Comparison of ENCODE assay signal across 31 cellular contexts in the genomic region with DNA sequence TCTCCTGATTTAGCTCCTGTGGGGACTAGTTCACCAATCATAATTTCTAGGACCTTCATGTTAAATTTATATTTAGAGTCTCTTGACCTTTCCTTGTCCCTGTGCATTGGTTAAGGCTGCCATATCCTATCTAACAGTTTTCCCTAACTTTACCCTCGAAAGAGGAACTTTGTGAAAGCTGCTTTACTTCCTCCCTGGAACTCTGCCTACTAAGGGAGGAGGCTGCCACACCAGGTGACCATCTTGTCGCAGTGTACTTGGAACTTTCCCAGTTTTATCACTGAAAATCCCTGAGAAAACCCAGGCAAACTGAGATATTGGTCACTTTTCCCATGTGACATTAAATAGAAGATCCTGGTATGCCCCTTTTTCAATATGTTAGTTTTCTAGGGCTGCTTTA.
"Had no signal": no experiment of that assay in that cellular context is flagged by ENCODE, and none has a peak within 500 bp of the region (broad histone marks: within the 10 kb centered on the region; RNA-seq: fewer than 3 reads in every experiment).

No MANE protein-coding gene starts in this region.

- ATAC-seq: activated CD4-positive, alpha-beta T cell treated with anti-CD3 and anti-CD28 coated beads for 36 hours; activated CD4-positive, CD25-positive, alpha-beta regulatory T cell treated with anti-CD3 and anti-CD28 coated beads, Interleukin-2, amount 50 U/mL, for 24 hours; activated CD8-positive, alpha-beta memory T cell treated with anti-CD3 and anti-CD28 coated beads, Interleukin-2, amount 10 ng/mL, durations not matched to agents 7 days and 5 days; activated CD8-positive, alpha-beta T cell treated with anti-CD3 and anti-CD28 coated beads, Interleukin-2, amount 10 ng/mL, durations not matched to agents 7 days and 5 days; activated naive CD8-positive, alpha-beta T cell treated with anti-CD3 and anti-CD28 coated beads, Interleukin-2, amount 50 U/mL, for 24 hours; WTC11 had no signal

- H3K4me3 ChIP-seq: ascending aorta, cardiac muscle cell had no signal

- H3K36me3 ChIP-seq: ascending aorta, cardiac muscle cell, WERI-Rb-1 had no signal

- H3K9me3 ChIP-seq: ascending aorta had no signal

- H3K27me3 ChIP-seq: ascending aorta, cardiac muscle cell had no signal

- H3K4me1 ChIP-seq: ascending aorta had no signal

- H3K27ac ChIP-seq: ascending aorta, cardiac muscle cell, WERI-Rb-1 had no signal

- DNase-seq: activated CD4-positive, alpha-beta memory T cell treated with anti-CD3 and anti-CD28 coated beads, Interleukin-2, amount 10 ng/mL, durations not matched to agents 7 days and 5 days; activated CD4-positive, alpha-beta T cell treated with anti-CD3 and anti-CD28 coated beads for 1 hour; activated CD4-positive, alpha-beta T cell treated with anti-CD3 and anti-CD28 coated beads for 36 hours; activated CD4-positive, alpha-beta T cell treated with anti-CD3 and anti-CD28 coated beads for 48 hours; activated CD4-positive, alpha-beta T cell treated with anti-CD3 and anti-CD28 coated beads, Interleukin-2, amount 10 ng/mL, durations not matched to agents 7 days and 5 days; activated CD4-positive, alpha-beta T cell treated with anti-CD3 and anti-CD28 coated beads, Interleukin-2, amount 50 U/mL, for 48 hours; activated CD4-positive, CD25-positive, alpha-beta regulatory T cell; activated CD8-positive, alpha-beta memory T cell treated with anti-CD3 and anti-CD28 coated beads for 24 hours; activated CD8-positive, alpha-beta memory T cell treated with anti-CD3 and anti-CD28 coated beads, Interleukin-2, amount 10 ng/mL, durations not matched to agents 7 days and 5 days; activated CD8-positive, alpha-beta memory T cell treated with anti-CD3 and anti-CD28 coated beads, Interleukin-2, amount 50 U/mL, for 48 hours; activated CD8-positive, alpha-beta T cell treated with anti-CD3 and anti-CD28 coated beads, Interleukin-2, amount 10 ng/mL, durations not matched to agents 7 days and 5 days; activated effector memory CD4-positive, alpha-beta T cell treated with Interleukin-2 at 50 U/mL for 16 hours; activated gamma-delta T cell; activated naive CD4-positive, alpha-beta T cell treated with anti-CD3 and anti-CD28 coated beads, Interleukin-2, amount 10 ng/mL, durations not matched to agents 7 days and 5 days; activated naive CD4-positive, alpha-beta T cell treated with Interleukin-2 at 50 U/mL for 16 hours; activated naive CD8-positive, alpha-beta T cell treated with anti-CD3 and anti-CD28 coated beads, Interleukin-2, amount 10 ng/mL, durations not matched to agents 7 days and 5 days; activated naive CD8-positive, alpha-beta T cell treated with anti-CD3 and anti-CD28 coated beads, Interleukin-2, amount 50 U/mL, for 24 hours; activated T-cell treated with anti-CD3 and anti-CD28 coated beads, Interleukin-2, amount 50 U/mL, for 24 hours; activated T-cell treated with anti-CD3 and anti-CD28 coated beads, Interleukin-2, amount 50 U/mL, for 48 hours; amygdala; anterior cingulate cortex; caudate nucleus; cerebellar nuclear complex; T-helper 1 cell; T-helper 2 cell; T-helper 9 cell; WERI-Rb-1 had no signal
